Comparison of ENCODE assay signal across 8 cellular contexts in the genomic region with DNA sequence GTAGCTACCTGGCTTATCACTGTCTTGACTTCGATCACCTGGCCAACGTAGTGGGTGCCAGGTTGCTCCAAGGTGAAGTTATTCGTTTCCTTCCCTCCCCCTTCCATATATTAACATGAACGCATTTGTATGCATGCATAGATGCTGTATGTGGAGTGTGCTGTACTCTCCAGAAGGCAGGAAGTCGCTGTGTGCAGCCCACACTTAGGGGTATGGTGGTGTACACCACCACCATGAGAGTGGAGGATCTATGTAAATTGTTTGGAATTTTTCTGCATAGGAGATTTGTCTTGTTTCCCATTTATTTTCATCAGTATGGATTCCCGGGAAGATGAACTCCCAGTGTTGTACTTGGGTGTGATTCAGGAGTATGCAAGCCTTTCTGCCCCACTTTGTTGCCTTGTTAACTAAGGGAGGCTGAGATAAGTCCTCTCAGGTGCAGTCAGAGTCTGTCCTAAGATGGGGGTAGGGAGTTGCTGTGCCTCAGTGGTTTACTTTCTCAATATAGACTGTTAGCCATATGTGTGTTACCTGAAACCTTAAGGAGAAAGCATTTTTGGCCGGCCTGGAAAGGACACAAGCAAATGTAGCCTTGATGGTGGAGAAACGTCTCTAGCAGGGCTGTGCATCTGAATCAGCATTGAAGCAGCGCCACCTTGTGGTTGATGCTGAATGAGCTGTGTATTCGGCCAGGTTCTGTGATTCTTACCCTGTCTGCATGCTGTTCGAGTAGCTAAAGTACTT.
DNase-seq lines count a peak whose midpoint lies in the region; ATAC-seq and TF ChIP-seq lines count a peak whose summit lies in the region.

No MANE protein-coding gene starts in this region.

- in situ Hi-C loops in G401 (cut with HindIII; ENCODE audit: low sequenced_read_pairs) = no loop called here

- DNase-seq in G401 (ENCODE audit: low spot score) = peak; percentile 92
- DNase-seq in SIG-M5 treated with dmso at 0.1 percent for 504 hours (lab: John Stamatoyannopoulos, UW; ENCODE audit: unreplicated experiment) = peak; percentile 75
- peak; percentile 50 for DNase-seq in activated effector memory CD4-positive, alpha-beta T cell treated with Interleukin-2 at 50 U/mL for 16 hours
- DNase-seq in globus pallidus (ENCODE audit: low spot score) = peak; percentile 85
- DNase-seq in upper lobe of left lung = peak in 1 of 2 donors; percentile 88

- H3K4me2 ChIP-seq in parathyroid adenoma (ENCODE audit: low read length) = no peak overlapping the region

- no peak overlapping the region for H3K27ac ChIP-seq in parathyroid adenoma
- H3K27ac ChIP-seq in upper lobe of left lung = peak overlapping the region in 2 of 4 donors; percentile 17 to 51

- WGBS in upper lobe of left lung, 2 donors = 46% methylated on average over 11 of the region's 11 CpGs

- H3K79me2 ChIP-seq in parathyroid adenoma = peaks cover 11% of the 10 kb centered on the region

- H3K4me1 ChIP-seq in parathyroid adenoma = peaks cover 3% of the 10 kb centered on the region
- peaks cover 8 to 44% (median 25%) of the 10 kb centered on the region in 4 donors for H3K4me1 ChIP-seq in upper lobe of left lung

- TF ChIP-seq CTCF in LNCAP (IDR thresholded peaks at IDR 0.05) (peak; percentile 86), parathyroid adenoma (IDR thresholded peaks at IDR 0.05) (peak; percentile 94), upper lobe of left lung (IDR thresholded peaks at IDR 0.05) (peak; percentile 71 to 90 (median 85))

- ATAC-seq in GM21825 (IDR thresholded peaks at IDR 0.05; ENCODE audit: unreplicated experiment) (peak; percentile 83), upper lobe of left lung (ENCODE audit: low FRiP score in 2 of 2) (peak; percentile 83 to 91)

- H3K9me3 ChIP-seq in parathyroid adenoma (ENCODE audit: control insufficient read depth, low read length) = no peaks in the 10 kb centered on the region
- no peaks in the 10 kb centered on the region for H3K9me3 ChIP-seq in upper lobe of left lung

- TF ChIP-seq POLR2A in upper lobe of left lung (IDR thresholded peaks at IDR 0.05) = no peak

- H2AFZ ChIP-seq in parathyroid adenoma = no peak overlapping the region

- H3K27me3 ChIP-seq in parathyroid adenoma (ENCODE audit: control insufficient read depth, insufficient read depth, low read length) (no peaks in the 10 kb centered on the region), upper lobe of left lung (no peaks in the 10 kb centered on the region)

- TF ChIP-seq EP300 in upper lobe of left lung (IDR thresholded peaks at IDR 0.05) = no peak

- H3K9ac ChIP-seq in parathyroid adenoma = no peak overlapping the region

- no peaks in the 10 kb centered on the region for H3K36me3 ChIP-seq in parathyroid adenoma (ENCODE audit: control insufficient read depth, insufficient read depth, low read length)
- peaks cover 0 to 6% (median 0%) of the 10 kb centered on the region in 4 donors for H3K36me3 ChIP-seq in upper lobe of left lung

- H3K4me3 ChIP-seq in parathyroid adenoma (ENCODE audit: low read depth, low read length) (no peak overlapping the region), upper lobe of left lung (no peak overlapping the region)
